In the genomic region with DNA sequence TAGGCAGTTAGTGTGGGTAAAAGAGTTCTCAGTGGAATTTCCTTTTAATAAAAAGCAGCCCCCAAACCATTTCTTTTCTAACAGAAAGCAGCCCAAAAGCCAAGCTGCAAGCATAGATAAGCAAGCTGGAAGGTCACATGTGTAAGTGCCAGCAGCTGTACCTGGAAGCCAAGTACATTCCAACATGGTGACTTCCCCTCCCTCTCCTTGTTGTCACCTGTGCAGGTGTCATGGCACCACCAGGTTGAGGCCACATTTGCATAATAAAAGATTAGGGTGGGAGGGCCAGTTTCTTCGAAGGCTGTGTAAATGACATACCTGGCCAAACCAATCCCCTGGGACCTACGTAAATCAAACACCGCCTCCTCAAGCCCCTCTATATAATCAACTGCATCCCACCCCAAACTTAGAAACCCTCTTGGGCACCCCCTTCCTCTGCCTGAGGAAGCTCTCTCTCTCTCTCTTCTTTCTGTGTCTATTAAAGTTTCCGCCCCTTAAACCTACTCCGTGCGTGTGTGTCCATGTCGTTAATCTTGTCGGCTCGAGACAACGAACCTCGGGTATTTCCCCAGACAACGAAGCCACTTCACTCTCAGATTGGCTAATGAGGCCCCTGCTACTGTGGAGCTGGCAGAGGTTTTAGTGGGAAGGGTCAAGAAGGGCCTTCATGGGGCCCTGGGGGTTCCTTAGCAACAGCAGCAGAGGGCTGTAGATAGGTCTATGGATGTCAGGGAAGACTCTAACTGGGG, we compare ENCODE assay signal across 27 cellular contexts.
DNase-seq lines count a peak whose midpoint lies in the region; ATAC-seq and TF ChIP-seq lines count a peak whose summit lies in the region.
"Had no signal": no experiment of that assay in that cellular context is flagged by ENCODE, and none has a peak within 500 bp of the region (broad histone marks: within the 10 kb centered on the region; RNA-seq: fewer than 3 reads in every experiment).

No MANE protein-coding gene starts in this region.

- H3K9me3 Mint-ChIP-seq in endodermal cell (no peaks in the 10 kb centered on the region), neural progenitor cell (no peaks in the 10 kb centered on the region)
- H3K9me3 Mint-ChIP-seq: activated naive CD8-positive, alpha-beta T cell treated with anti-CD3 and anti-CD28 coated beads, Interleukin-2, amount 10 ng/mL, durations not matched to agents 7 days and 5 days; activated T-helper 1 cell treated with anti-CD3 and anti-CD28 coated beads, Interleukin-12 subunit alpha, Interleukin-12 subunit beta, Interleukin-2, Interleukin-4 antibody, amounts not matched to agents 30 ng/mL and 10 ng/mL and 1 ng/mL, durations not matched to agents 14 hours and 24 hours and 36 hours; CD8-positive, alpha-beta memory T cell; stimulated activated memory B cell treated with anti-CD40 and anti-IgM and Interleukin-4, amounts not matched to agents 10 μg/mL and 1 μg/mL and 100 μg/mL, for 72 hours had no signal

- H4K20me1 ChIP-seq in neural progenitor cell (ENCODE audit: low read depth), result no peaks in the 10 kb centered on the region

- H3K4me1 Mint-ChIP-seq in endodermal cell (peaks cover 44% of the 10 kb centered on the region), neural progenitor cell (peaks cover 71% of the 10 kb centered on the region)

- peak; percentile 34 for DNase-seq in H7
- DNase-seq in NOMO-1 (lab: John Stamatoyannopoulos, UW; ENCODE audit: unreplicated experiment in 2 of 2), result peak; percentile 59 to 75
- DNase-seq in endodermal cell, result peak; percentile 85
- no peak for DNase-seq in neural progenitor cell (ENCODE audit: low spot score)
- no peak for DNase-seq in NCI-H2081 treated with DMSO at 0.1 percent for 48 hours (lab: John Stamatoyannopoulos, UW)
- DNase-seq in activated naive CD4-positive, alpha-beta T cell treated with anti-CD3 and anti-CD28 coated beads, Interleukin-2, amount 50 U/mL, for 16 hours, result no peak
- no peak for DNase-seq in effector CD4-positive, alpha-beta T cell
- DNase-seq: activated CD4-positive, CD25-positive, alpha-beta regulatory T cell treated with anti-CD3 and anti-CD28 coated beads, Interleukin-2, amount 50 U/mL, for 72 hours; activated naive CD8-positive, alpha-beta T cell treated with anti-CD3 and anti-CD28 coated beads, Interleukin-2, amount 10 ng/mL, durations not matched to agents 7 days and 5 days; brain microvascular endothelial cell; CD8-positive, alpha-beta memory T cell; DND-41; foreskin fibroblast; KBM-7; mucosa of descending colon; NCI-H1092 treated with DMSO at 0.1 percent for 48 hours; NCI-H2029 treated with DMSO at 0.1 percent for 48 hours; NCI-H774; nucleus accumbens; Peyer's patch; right cardiac atrium had no signal

- H3K27me3 Mint-ChIP-seq in endodermal cell (ENCODE audit: insufficient read depth) (peaks cover 14% of the 10 kb centered on the region), neural progenitor cell (ENCODE audit: insufficient read depth, low read depth) (peaks cover 8% of the 10 kb centered on the region)

- H3K9me3 ChIP-seq in endodermal cell (ENCODE audit: control insufficient read depth, low read length) (no peaks in the 10 kb centered on the region), neural progenitor cell (ENCODE audit: low read depth) (no peaks in the 10 kb centered on the region)
- H3K9me3 ChIP-seq: mucosa of descending colon, Peyer's patch, SJSA1, thyroid gland had no signal

- TF ChIP-seq CTCF in endodermal cell (conservative IDR thresholded peaks at IDR 0.05) (no peak), neural progenitor cell (IDR thresholded peaks at IDR 0.05) (no peak)

- no peak overlapping the region for H3K27ac ChIP-seq in endodermal cell (ENCODE audit: low read depth, low read length)
- H3K27ac ChIP-seq in neural progenitor cell, result no peak overlapping the region
- H3K27ac ChIP-seq: brain microvascular endothelial cell, Peyer's patch, SJSA1, thyroid gland had no signal

- H3K9ac ChIP-seq in endodermal cell (ENCODE audit: extremely low read depth, low read length, poor library complexity, severe bottlenecking) (no peak overlapping the region), neural progenitor cell (no peak overlapping the region)

- no peak for ATAC-seq in GM19397 (IDR thresholded peaks at IDR 0.05; ENCODE audit: unreplicated experiment)
- ATAC-seq: left lobe of liver; mucosa of descending colon; stimulated activated memory B cell treated with anti-CD40 and anti-IgM and Interleukin-4, amounts not matched to agents 10 μg/mL and 1 μg/mL and 100 μg/mL, for 72 hours had no signal

- H2AFZ ChIP-seq in neural progenitor cell (replicated peaks), result no peak overlapping the region

- WGBS in endodermal cell (ENCODE audit: insufficient coverage in 1 of 2, insufficient read length in 1 of 2), 2 experiments, result 72 to 86% methylated on average over 10 to 12 of the region's 12 CpGs

- H3K4me2 ChIP-seq in neural progenitor cell, result peak overlapping the region; percentile 17

- H3K27ac Mint-ChIP-seq in endodermal cell (no peak overlapping the region), neural progenitor cell (peak overlapping the region; percentile 1)
- H3K27ac Mint-ChIP-seq: activated T-helper 1 cell treated with anti-CD3 and anti-CD28 coated beads, Interleukin-12 subunit alpha, Interleukin-12 subunit beta, Interleukin-2, Interleukin-4 antibody, amounts not matched to agents 30 ng/mL and 10 ng/mL and 1 ng/mL, durations not matched to agents 14 hours and 24 hours and 36 hours; stimulated activated memory B cell treated with anti-CD40 and anti-IgM and Interleukin-4, amounts not matched to agents 10 μg/mL and 1 μg/mL and 100 μg/mL, for 72 hours had no signal

- peaks cover 39% of the 10 kb centered on the region for H3F3A ChIP-seq in neural progenitor cell (ENCODE audit: low read depth)

- H3K4me3 Mint-ChIP-seq in endodermal cell (no peak overlapping the region), neural progenitor cell (no peak overlapping the region)
- H3K4me3 Mint-ChIP-seq: activated naive CD8-positive, alpha-beta T cell treated with anti-CD3 and anti-CD28 coated beads, Interleukin-2, amount 10 ng/mL, durations not matched to agents 7 days and 5 days; activated T-helper 1 cell treated with anti-CD3 and anti-CD28 coated beads, Interleukin-12 subunit alpha, Interleukin-12 subunit beta, Interleukin-2, Interleukin-4 antibody, amounts not matched to agents 30 ng/mL and 10 ng/mL and 1 ng/mL, durations not matched to agents 14 hours and 24 hours and 36 hours; CD8-positive, alpha-beta memory T cell; stimulated activated memory B cell treated with anti-CD40 and anti-IgM and Interleukin-4, amounts not matched to agents 10 μg/mL and 1 μg/mL and 100 μg/mL, for 72 hours had no signal

- no peaks in the 10 kb centered on the region for H3K36me3 Mint-ChIP-seq in endodermal cell (ENCODE audit: low read depth)
- no peaks in the 10 kb centered on the region for H3K36me3 Mint-ChIP-seq in neural progenitor cell
- H3K36me3 Mint-ChIP-seq: activated naive CD8-positive, alpha-beta T cell treated with anti-CD3 and anti-CD28 coated beads, Interleukin-2, amount 10 ng/mL, durations not matched to agents 7 days and 5 days; CD8-positive, alpha-beta memory T cell; stimulated activated memory B cell treated with anti-CD40 and anti-IgM and Interleukin-4, amounts not matched to agents 10 μg/mL and 1 μg/mL and 100 μg/mL, for 72 hours had no signal

- no peak overlapping the region for H3K4me3 ChIP-seq in H7 (ENCODE audit: insufficient read depth, low read depth, low read length)
- no peak overlapping the region for H3K4me3 ChIP-seq in endodermal cell (ENCODE audit: low read length)
- H3K4me3 ChIP-seq in neural progenitor cell, result no peak overlapping the region
- H3K4me3 ChIP-seq: mucosa of descending colon, Peyer's patch, SJSA1, thyroid gland had no signal

- H3K27me3 ChIP-seq in H7 (ENCODE audit: control insufficient read depth, insufficient read depth, low read length) (no peaks in the 10 kb centered on the region; the same call in 1 of the 2 replicates), endodermal cell (ENCODE audit: control insufficient read depth, insufficient read depth, low read length, poor library complexity, severe bottlenecking) (peaks cover 46% of the 10 kb centered on the region), neural progenitor cell (no peaks in the 10 kb centered on the region)
- H3K27me3 ChIP-seq: Peyer's patch, SJSA1, thyroid gland had no signal

- peaks cover 9% of the 10 kb centered on the region for H3K4me1 ChIP-seq in endodermal cell (ENCODE audit: control insufficient read depth, insufficient read depth, low read length)
- peaks cover 66% of the 10 kb centered on the region for H3K4me1 ChIP-seq in neural progenitor cell

- H3K36me3 ChIP-seq in H7 (replicated peaks; ENCODE audit: control insufficient read depth, insufficient read depth, low read length) (no peaks in the 10 kb centered on the region), endodermal cell (ENCODE audit: control insufficient read depth, insufficient read depth, low read length) (no peaks in the 10 kb centered on the region), neural progenitor cell (no peaks in the 10 kb centered on the region)
- H3K36me3 ChIP-seq: brain microvascular endothelial cell, Peyer's patch, SJSA1, thyroid gland had no signal

- H3K79me2 ChIP-seq in neural progenitor cell (ENCODE audit: low read depth), result no peaks in the 10 kb centered on the region

Comparison
In these comparisons a context has a peak if more than half of its experiments do, and no peak if none do; other contexts are left out.
1. DNase-seq: peak in H7 (single experiment), NOMO-1 (2 of 2) and endodermal cell (single experiment); none in neural progenitor cell (single experiment), NCI-H2081 treated with DMSO at 0.1 percent for 48 hours (single experiment), activated naive CD4-positive, alpha-beta T cell treated with anti-CD3 and anti-CD28 coated beads, Interleukin-2, amount 50 U/mL, for 16 hours (single experiment) and effector CD4-positive, alpha-beta T cell (single experiment).